In genomic region chr9:76677481-76678055, GRCh38 we compare ENCODE assay signal across 11 cellular contexts.
DNase-seq lines count a peak whose midpoint lies in the region; ATAC-seq and TF ChIP-seq lines count a peak whose summit lies in the region.
"Had no signal": no experiment of that assay in that cellular context is flagged by ENCODE, and none has a peak within 500 bp of the region (broad histone marks: within the 10 kb centered on the region; RNA-seq: fewer than 3 reads in every experiment).

No MANE protein-coding gene starts in this region.

- H3K9me3 ChIP-seq in stomach smooth muscle (ENCODE audit: control insufficient read depth in 2 of 2, low read length in 2 of 2) (no peaks in the 10 kb centered on the region), Caco-2 (no peaks in the 10 kb centered on the region)
- H3K9me3 ChIP-seq: right atrium auricular region, upper lobe of left lung had no signal

- peaks cover 0 to 5% of the 10 kb centered on the region in 2 donors for H3K36me3 ChIP-seq in stomach smooth muscle (ENCODE audit: control insufficient read depth in 2 of 2, insufficient read depth in 2 of 2, low read length in 2 of 2)
- no peaks in the 10 kb centered on the region for H3K36me3 ChIP-seq in Caco-2 (ENCODE audit: control insufficient read depth, insufficient read depth, low read length)
- H3K36me3 ChIP-seq: right atrium auricular region, upper lobe of left lung had no signal

- no peak for ATAC-seq in GM19035 (IDR thresholded peaks at IDR 0.05; ENCODE audit: unreplicated experiment)

- H3K4me1 ChIP-seq in stomach smooth muscle (ENCODE audit: control insufficient read depth, insufficient read depth, low read length), result no peaks in the 10 kb centered on the region
- no peaks in the 10 kb centered on the region for H3K4me1 ChIP-seq in Caco-2
- H3K4me1 ChIP-seq: right atrium auricular region, upper lobe of left lung had no signal

- H3K27me3 Mint-ChIP-seq in Caco-2 (ENCODE audit: insufficient read depth, unreplicated experiment), result no peaks in the 10 kb centered on the region
- no peaks in the 10 kb centered on the region for H3K27me3 Mint-ChIP-seq in activated naive CD4-positive, alpha-beta T cell treated with anti-CD3 and anti-CD28 coated beads for 36 hours (ENCODE audit: low read depth)

- POLR2A ChIA-PET in Caco-2 (lab: Charles Lee), result interaction anchor here (0.6 kb wide), 1 partner anchor 82 kb away, joined by 3 read pairs; no protein-coding TSS in a partner anchor

- H3K4me3 Mint-ChIP-seq in Caco-2 (ENCODE audit: unreplicated experiment), result no peak overlapping the region
- H3K4me3 Mint-ChIP-seq in activated naive CD4-positive, alpha-beta T cell treated with anti-CD3 and anti-CD28 coated beads for 36 hours, result no peak overlapping the region

- H3K36me3 Mint-ChIP-seq in Caco-2 (ENCODE audit: insufficient read depth, unreplicated experiment), result no peaks in the 10 kb centered on the region
- no peaks in the 10 kb centered on the region for H3K36me3 Mint-ChIP-seq in activated naive CD4-positive, alpha-beta T cell treated with anti-CD3 and anti-CD28 coated beads for 36 hours (ENCODE audit: low read depth)

- peak overlapping the region; percentile 11 for H3K27ac ChIP-seq in stomach smooth muscle (ENCODE audit: low read length)
- H3K27ac ChIP-seq: upper lobe of left lung had no signal

- no peak overlapping the region for H3K9ac ChIP-seq in stomach smooth muscle (ENCODE audit: low read length in 2 of 2)

- TF ChIP-seq CTCF in Caco-2 (IDR thresholded peaks at IDR 0.05; ENCODE audit: insufficient read depth in 1 of 2, low read depth in 1 of 2, low read length in 1 of 2, severe bottlenecking in 1 of 2, unreplicated experiment in 1 of 2), result no peak

- DNase-seq in NCI-H2081 (lab: John Stamatoyannopoulos, UW) (peak; percentile 21 to 47), NCI-H2081 treated with DMSO at 0.1 percent for 48 hours (lab: John Stamatoyannopoulos, UW) (no peak), RPMI7951 (ENCODE audit: low read depth) (peak; percentile 69), hepatic stellate cell (ENCODE audit: low spot score) (peak; percentile 21), Caco-2 (no peak)
- DNase-seq in activated naive CD4-positive, alpha-beta T cell treated with anti-CD3 and anti-CD28 coated beads for 36 hours, result no peak
- DNase-seq: activated T-cell treated with anti-CD3 and anti-CD28 coated beads, Interleukin-2, amount 50 U/mL, for 1 hour had no signal

- CTCF ChIA-PET in Caco-2 (lab: Charles Lee), result no interaction called here
- CTCF ChIA-PET in activated naive CD4-positive, alpha-beta T cell treated with anti-CD3 and anti-CD28 coated beads for 36 hours (lab: Charles Lee), result no interaction called here

- no peaks in the 10 kb centered on the region for H3K9me3 Mint-ChIP-seq in Caco-2 (ENCODE audit: unreplicated experiment)
- H3K9me3 Mint-ChIP-seq in activated naive CD4-positive, alpha-beta T cell treated with anti-CD3 and anti-CD28 coated beads for 36 hours, result no peaks in the 10 kb centered on the region

- intact Hi-C loops in Caco-2 (cut with micrococcal nuclease; ENCODE audit: unreplicated experiment), result no loop called here
- intact Hi-C loops in activated naive CD4-positive, alpha-beta T cell treated with anti-CD3 and anti-CD28 coated beads for 36 hours (cut with micrococcal nuclease), result no loop called here

- no peak overlapping the region for H3K27ac Mint-ChIP-seq in Caco-2 (ENCODE audit: unreplicated experiment)
- H3K27ac Mint-ChIP-seq in activated naive CD4-positive, alpha-beta T cell treated with anti-CD3 and anti-CD28 coated beads for 36 hours, result no peak overlapping the region

- H3K4me1 Mint-ChIP-seq in Caco-2 (ENCODE audit: low read depth, unreplicated experiment), result no peaks in the 10 kb centered on the region
- peaks cover 7% of the 10 kb centered on the region for H3K4me1 Mint-ChIP-seq in activated naive CD4-positive, alpha-beta T cell treated with anti-CD3 and anti-CD28 coated beads for 36 hours (ENCODE audit: low read depth)

- BruUV-seq in Caco-2 (replicated peaks; lab: Mats Ljungman, UMichigan), result no TSS peak

- H3K27me3 ChIP-seq in stomach smooth muscle (ENCODE audit: control insufficient read depth in 1 of 2, insufficient read depth in 2 of 2, low read length in 2 of 2) (no peaks in the 10 kb centered on the region), Caco-2 (replicated peaks; ENCODE audit: control insufficient read depth, insufficient read depth, low read length) (no peaks in the 10 kb centered on the region)
- H3K27me3 ChIP-seq: right atrium auricular region, upper lobe of left lung had no signal

- H3K4me3 ChIP-seq in stomach smooth muscle (ENCODE audit: low read length in 2 of 2) (no peak overlapping the region), Caco-2 (ENCODE audit: low read depth, low read length) (no peak overlapping the region)
- H3K4me3 ChIP-seq: right atrium auricular region, upper lobe of left lung had no signal

Comparison
In these comparisons a context has a peak if more than half of its experiments do, and no peak if none do; other contexts are left out.
1. DNase-seq: peak in NCI-H2081 (2 of 2), RPMI7951 (single experiment) and hepatic stellate cell (single experiment); none in NCI-H2081 treated with DMSO at 0.1 percent for 48 hours (single experiment), Caco-2 (0 of 2) and activated naive CD4-positive, alpha-beta T cell treated with anti-CD3 and anti-CD28 coated beads for 36 hours (single experiment).